In the genomic region with DNA sequence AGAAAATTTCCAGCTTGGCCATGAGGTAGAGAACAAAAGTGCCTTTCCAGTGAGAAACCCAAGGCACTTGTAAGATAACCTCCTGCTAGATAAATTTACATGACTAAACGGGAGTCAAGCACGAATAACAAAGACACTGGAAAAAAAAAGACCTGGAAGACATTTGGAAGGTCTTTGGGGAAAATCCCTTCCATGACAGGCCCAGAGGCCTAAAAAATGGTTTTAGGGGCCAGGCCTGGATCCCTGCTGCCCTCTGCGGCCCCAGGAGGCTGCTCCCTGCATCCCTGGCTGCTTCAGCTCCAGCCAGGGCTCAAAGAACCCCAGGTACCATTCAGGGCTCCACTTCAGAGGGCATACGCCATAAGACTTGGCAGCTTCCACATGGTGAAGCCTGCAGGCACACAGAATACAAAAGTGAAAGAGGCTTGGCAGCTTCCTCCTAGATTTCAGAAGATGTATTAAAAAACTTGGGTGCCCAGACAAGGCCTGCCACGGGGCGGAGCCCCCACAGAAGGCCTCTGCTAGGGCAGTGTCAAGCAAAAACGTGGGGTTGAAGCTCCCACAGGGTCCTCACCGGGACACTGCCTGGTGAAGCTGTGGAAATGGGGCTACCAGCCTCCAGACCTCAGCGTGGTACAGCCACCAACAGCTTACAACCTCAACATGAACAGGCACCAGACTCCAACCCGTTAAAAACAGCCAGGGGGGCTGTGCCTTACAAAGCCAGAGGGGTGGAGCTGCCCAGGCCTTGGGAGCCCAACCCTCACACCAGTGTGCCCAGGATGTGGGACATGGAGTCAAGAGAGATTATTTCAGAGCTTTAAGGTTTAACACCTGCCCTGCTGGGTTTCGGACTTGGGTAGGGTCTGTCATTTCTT, we compare ENCODE assay signal across 11 cellular contexts.
DNase-seq lines count a peak whose midpoint lies in the region; ATAC-seq and TF ChIP-seq lines count a peak whose summit lies in the region.
"Had no signal": no experiment of that assay in that cellular context is flagged by ENCODE, and none has a peak within 500 bp of the region (broad histone marks: within the 10 kb centered on the region; RNA-seq: fewer than 3 reads in every experiment).

No MANE protein-coding gene starts in this region.

- H3K4me3 ChIP-seq in BE2C (ENCODE audit: low read depth, low read length) = no peak overlapping the region
- H3K4me3 ChIP-seq: adrenal gland had no signal

- H3K27ac ChIP-seq in C4-2B (peak overlapping the region; percentile 27), foreskin keratinocyte (no peak overlapping the region)
- H3K27ac ChIP-seq: adrenal gland, HL-60 had no signal

- peak overlapping the region; percentile 50 for H3K27ac Mint-ChIP-seq in activated T-helper 17 cell treated with anti-CD3 and anti-CD28 coated beads, Interleukin-2, amount 50 U/mL, for 72 hours

- H3K27me3 ChIP-seq in foreskin keratinocyte = no peaks in the 10 kb centered on the region
- H3K27me3 ChIP-seq in BE2C = peaks cover 18% of the 10 kb centered on the region
- H3K27me3 ChIP-seq: adrenal gland had no signal

- ATAC-seq in HG03108 (IDR thresholded peaks at IDR 0.05; ENCODE audit: unreplicated experiment) (peak; percentile 45), foreskin keratinocyte (no peak), GM21619 (IDR thresholded peaks at IDR 0.05; ENCODE audit: unreplicated experiment) (no peak)
- ATAC-seq in activated T-helper 17 cell treated with anti-CD3 and anti-CD28 coated beads, Interleukin-2, amount 50 U/mL, for 72 hours (replicated peaks) = peak; percentile 84

- no peaks in the 10 kb centered on the region for H3K9me3 Mint-ChIP-seq in activated T-helper 17 cell treated with anti-CD3 and anti-CD28 coated beads, Interleukin-2, amount 50 U/mL, for 72 hours

- no peaks in the 10 kb centered on the region for H3K36me3 Mint-ChIP-seq in activated T-helper 17 cell treated with anti-CD3 and anti-CD28 coated beads, Interleukin-2, amount 50 U/mL, for 72 hours (ENCODE audit: low read depth)

- H3K36me3 ChIP-seq in BE2C = no peaks in the 10 kb centered on the region
- H3K36me3 ChIP-seq: adrenal gland had no signal

- H3K4me3 Mint-ChIP-seq in activated T-helper 17 cell treated with anti-CD3 and anti-CD28 coated beads, Interleukin-2, amount 50 U/mL, for 72 hours = peak overlapping the region; percentile 30

- H3K9me3 ChIP-seq in BE2C = no peaks in the 10 kb centered on the region
- H3K9me3 ChIP-seq: adrenal gland had no signal

- H3K4me1 ChIP-seq in foreskin keratinocyte (no peaks in the 10 kb centered on the region), BE2C (no peaks in the 10 kb centered on the region)
- H3K4me1 ChIP-seq: adrenal gland had no signal

- DNase-seq in medulla oblongata (ENCODE audit: extremely low spot score) (peak; percentile 16), foreskin keratinocyte (no peak), BE2C (no peak), AG08396 (ENCODE audit: low spot score) (no peak)
- DNase-seq: adrenal gland, NCI-H2227 treated with DMSO at 0.1 percent for 48 hours had no signal

- H3K4me1 Mint-ChIP-seq in activated T-helper 17 cell treated with anti-CD3 and anti-CD28 coated beads, Interleukin-2, amount 50 U/mL, for 72 hours = peaks cover 7% of the 10 kb centered on the region

- no peak for TF ChIP-seq CTCF in C4-2B (conservative IDR thresholded peaks at IDR 0.05)
- no peak for TF ChIP-seq CTCF in foreskin keratinocyte (conservative IDR thresholded peaks at IDR 0.05)
- TF ChIP-seq CTCF in BE2C (IDR thresholded peaks at IDR 0.05; ENCODE audit: low read depth, low read length) = no peak

- no peaks in the 10 kb centered on the region for H3K27me3 Mint-ChIP-seq in activated T-helper 17 cell treated with anti-CD3 and anti-CD28 coated beads, Interleukin-2, amount 50 U/mL, for 72 hours

Comparison
In these comparisons a context has a peak if more than half of its experiments do, and no peak if none do; other contexts are left out.
1. ATAC-seq: peak in HG03108 (single experiment) and activated T-helper 17 cell treated with anti-CD3 and anti-CD28 coated beads, Interleukin-2, amount 50 U/mL, for 72 hours (single experiment); none in foreskin keratinocyte (single experiment) and GM21619 (single experiment).